In genomic region chr11:44727373-44728084, GRCh38 we compare ENCODE assay signal across 8 cellular contexts. TPM values are rescaled to one million over a fixed set of nuclear protein-coding genes. Genes with fewer than 3 reads are reported as not detected.
DNase-seq lines count a peak whose midpoint lies in the region; ATAC-seq and TF ChIP-seq lines count a peak whose summit lies in the region.

No MANE protein-coding gene starts in this region.

- H3K27me3 ChIP-seq in gastroesophageal sphincter, result no peaks in the 10 kb centered on the region
- H3K27me3 ChIP-seq in subcutaneous abdominal adipose tissue (ENCODE audit: control insufficient read depth in 5 of 5, insufficient read depth in 4 of 5, low read length in 5 of 5), result peaks cover 0 to 19% (median 12%) of the 10 kb centered on the region in 5 donors

- peak overlapping the region in 3 of 5 donors; percentile 39 to 66 (median 61) for H3K9ac ChIP-seq in subcutaneous abdominal adipose tissue (ENCODE audit: low read length in 5 of 5)

- H3K36me3 ChIP-seq in gastroesophageal sphincter, result no peaks in the 10 kb centered on the region
- H3K36me3 ChIP-seq in subcutaneous abdominal adipose tissue (ENCODE audit: control insufficient read depth in 5 of 5, insufficient read depth in 5 of 5, low read length in 5 of 5), result no peaks in the 10 kb centered on the region

- peak overlapping the region; percentile 85 to 92 (median 88) for H3K27ac ChIP-seq in gastroesophageal sphincter
- H3K27ac ChIP-seq in subcutaneous abdominal adipose tissue (ENCODE audit: low read depth, low read length), result peak overlapping the region; percentile 51

- peak overlapping the region; percentile 68 to 91 for H3K4me3 ChIP-seq in gastroesophageal sphincter
- peak overlapping the region in 4 of 5 donors; percentile 59 to 70 (median 66) for H3K4me3 ChIP-seq in subcutaneous abdominal adipose tissue (ENCODE audit: low read depth in 1 of 5, low read length in 5 of 5)

- WGBS in gastroesophageal sphincter (ENCODE audit: low coverage in 1 of 2), 2 donors, result no CpG with 5 or more reads among the region's 58 CpGs

- no peaks in the 10 kb centered on the region for H3K9me3 ChIP-seq in gastroesophageal sphincter
- H3K9me3 ChIP-seq in subcutaneous abdominal adipose tissue (ENCODE audit: control insufficient read depth in 5 of 5, low read length in 5 of 5), result peaks cover 0 to 1% (median 0%) of the 10 kb centered on the region in 5 donors

- DNase-seq in AG09319 (ENCODE audit: extremely low read depth, low read depth), result no peak
- peak in 57 of 76 experiments; percentile 3 to 76 (median 39) for DNase-seq in HUDEP-2 (lab: John Stamatoyannopoulos, UW; ENCODE audit: unreplicated experiment in 76 of 76)
- peak; percentile 69 for DNase-seq in RPMI8226
- peak; percentile 51 for DNase-seq in activated gamma-delta T cell treated with anti-CD3 and anti-CD28 coated beads, Interleukin-2, amount 50 U/mL, for 16 hours (ENCODE audit: low read depth)
- DNase-seq in non-pigmented ciliary epithelial cell (ENCODE audit: low read depth), result peak; percentile 5

- peak; percentile 59 for ATAC-seq in GM18868 (IDR thresholded peaks at IDR 0.05; ENCODE audit: unreplicated experiment)
- ATAC-seq in gastroesophageal sphincter, result peak; percentile 87

- no peak for TF ChIP-seq EP300 in gastroesophageal sphincter (IDR thresholded peaks at IDR 0.05)

- H3K4me1 ChIP-seq in gastroesophageal sphincter (peaks cover 6 to 75% (median 26%) of the 10 kb centered on the region in 3 donors), subcutaneous abdominal adipose tissue (ENCODE audit: control insufficient read depth in 5 of 5, insufficient read depth in 5 of 5, low read length in 5 of 5) (peaks cover 0 to 68% (median 18%) of the 10 kb centered on the region in 5 donors)

- TF ChIP-seq CTCF in AG09319 (IDR thresholded peaks at IDR 0.05; ENCODE audit: low read depth, low read length) (peak; percentile 87), gastroesophageal sphincter (IDR thresholded peaks at IDR 0.05) (peak; percentile 95 to 98 (median 98))

- no peak for TF ChIP-seq POLR2A in gastroesophageal sphincter (IDR thresholded peaks at IDR 0.05)

RNA-seq across cellular contexts. Expression of gene TSPAN18, which starts 0.8 kb away (rescaled TPM):
- 10 to 100 TPM; 31.1 to 74.6 (median 34.7) TPM for total RNA-seq in gastroesophageal sphincter
